19 cellular contexts compared by ENCODE assay signal in the genomic region with DNA sequence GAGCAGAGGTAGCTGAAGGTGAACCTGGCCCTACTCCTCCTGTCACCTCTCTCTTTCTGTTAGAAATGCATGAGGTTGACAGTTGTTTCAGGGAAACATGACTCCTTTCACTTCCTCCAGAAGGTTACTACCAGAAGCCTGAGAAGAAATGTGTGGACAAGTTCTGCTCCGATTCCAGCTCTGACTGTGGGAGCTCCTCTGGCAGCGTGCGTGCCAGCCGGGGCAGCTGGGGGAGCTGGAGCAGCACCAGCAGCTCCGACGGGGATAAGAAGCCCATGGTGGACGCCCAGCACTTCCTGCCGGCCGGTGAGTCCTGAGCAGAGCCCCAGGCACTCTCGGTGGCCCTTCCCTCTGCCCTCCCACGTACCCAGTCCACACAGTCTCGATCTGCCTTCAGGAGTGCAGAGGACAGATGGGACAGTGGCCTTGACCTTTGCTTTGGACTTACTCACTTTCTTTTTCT.
DNase-seq lines count a peak whose midpoint lies in the region; ATAC-seq, FAIRE-seq and TF ChIP-seq lines count a peak whose summit lies in the region.
"Had no signal": no experiment of that assay in that cellular context is flagged by ENCODE, and none has a peak within 500 bp of the region (broad histone marks: within the 10 kb centered on the region; RNA-seq: fewer than 3 reads in every experiment).

No MANE protein-coding gene starts in this region.

- H3K27me3 ChIP-seq in pancreas (no peaks in the 10 kb centered on the region), stomach (no peaks in the 10 kb centered on the region)
- H3K27me3 ChIP-seq: foreskin keratinocyte, suprapubic skin had no signal

- peaks cover 7% of the 10 kb centered on the region for H3K4me1 Mint-ChIP-seq in activated T-helper 2 cell treated with anti-CD3 and anti-CD28 coated beads, Interferon-gamma antibody, Interleukin-2, Interleukin-4, amounts not matched to agents 10 μg/mL and 5 μg/mL and 100 μg/mL, durations not matched to agents 14 hours and 24 hours and 36 hours (ENCODE audit: low read depth)

- intact Hi-C loops in activated T-helper 2 cell treated with anti-CD3 and anti-CD28 coated beads, Interferon-gamma antibody, Interleukin-2, Interleukin-4, amounts not matched to agents 10 μg/mL and 5 μg/mL and 100 μg/mL, durations not matched to agents 14 hours and 24 hours and 36 hours (cut with micrococcal nuclease) = no loop called here
- intact Hi-C loops in pancreas (cut with DNase I) (no loop called here), stomach (cut with DNase I; ENCODE audit: low total_unique reads) (no loop called here), posterior vena cava (cut with DNase I) (no loop called here)

- DNase-seq in CD1c-positive myeloid dendritic cell (ENCODE audit: extremely low spot score) (peak; percentile 74), pancreas (no peak), stomach (no peak), posterior vena cava (ENCODE audit: low spot score) (no peak)
- DNase-seq in activated T-helper 2 cell treated with anti-CD3 and anti-CD28 coated beads, Interferon-gamma antibody, Interleukin-2, Interleukin-4, amounts not matched to agents 10 μg/mL and 5 μg/mL and 100 μg/mL, durations not matched to agents 14 hours and 24 hours and 36 hours (ENCODE audit: low spot score) = no peak
- DNase-seq in stimulated activated CD4-positive, alpha-beta T cell treated with anti-CD3 and anti-CD28 coated beads, Interleukin-2, amount 100 ng/mL, for 24 hours = no peak
- DNase-seq: activated effector memory CD4-positive, alpha-beta T cell treated with anti-CD3 and anti-CD28 coated beads, Interleukin-2, amount 50 U/mL, for 16 hours; CD8-positive, alpha-beta T cell; central memory CD4-positive, alpha-beta T cell; foreskin keratinocyte; HCEC 1CT; NCI-H446; PC-9; small intestine; SW 1271 had no signal

- no peaks in the 10 kb centered on the region for H3K27me3 Mint-ChIP-seq in activated T-helper 2 cell treated with anti-CD3 and anti-CD28 coated beads, Interferon-gamma antibody, Interleukin-2, Interleukin-4, amounts not matched to agents 10 μg/mL and 5 μg/mL and 100 μg/mL, durations not matched to agents 14 hours and 24 hours and 36 hours (ENCODE audit: low read depth)

- TF ChIP-seq EP300 in stomach (IDR thresholded peaks at IDR 0.05) = no peak

- peak; percentile 55 for ATAC-seq in HG02870 (IDR thresholded peaks at IDR 0.05; ENCODE audit: unreplicated experiment)
- ATAC-seq in pancreas = peak in 3 of 4 donors; percentile 11 to 21 (median 16)
- ATAC-seq in HG03521 (IDR thresholded peaks at IDR 0.05; ENCODE audit: unreplicated experiment) = no peak
- ATAC-seq: CD8-positive, alpha-beta T cell; foreskin keratinocyte; K562 had no signal

- TF ChIP-seq CTCF in pancreas (IDR thresholded peaks at IDR 0.05) (no peak), stomach (IDR thresholded peaks at IDR 0.05) (no peak)

- H3K27ac ChIP-seq in pancreas (no peak overlapping the region), stomach (no peak overlapping the region)
- H3K27ac ChIP-seq: foreskin keratinocyte, PC-9, suprapubic skin had no signal

- TF ChIP-seq POLR2A in stomach (IDR thresholded peaks at IDR 0.05) = no peak

- no peak overlapping the region for H3K4me3 ChIP-seq in pancreas
- no peak overlapping the region for H3K4me3 ChIP-seq in stomach
- H3K4me3 ChIP-seq: K562, PC-9, suprapubic skin had no signal

- no peak for FAIRE-seq in pancreas (lab: Jason Lieb, UNC)
- FAIRE-seq: K562, small intestine had no signal

- H3K36me3 ChIP-seq in pancreas (peaks cover 2 to 68% (median 25%) of the 10 kb centered on the region in 3 donors), stomach (peaks cover 44 to 95% (median 83%) of the 10 kb centered on the region in 4 donors)

- H3K9me3 Mint-ChIP-seq in activated T-helper 2 cell treated with anti-CD3 and anti-CD28 coated beads, Interferon-gamma antibody, Interleukin-2, Interleukin-4, amounts not matched to agents 10 μg/mL and 5 μg/mL and 100 μg/mL, durations not matched to agents 14 hours and 24 hours and 36 hours = no peaks in the 10 kb centered on the region
- H3K9me3 Mint-ChIP-seq: CD8-positive, alpha-beta T cell had no signal

- H3K9me3 ChIP-seq in pancreas (no peaks in the 10 kb centered on the region), stomach (no peaks in the 10 kb centered on the region)
- H3K9me3 ChIP-seq: suprapubic skin had no signal

- H3K4me1 ChIP-seq in pancreas (no peaks in the 10 kb centered on the region), stomach (no peaks in the 10 kb centered on the region)
- H3K4me1 ChIP-seq: foreskin keratinocyte, suprapubic skin had no signal

- 60 to 62% methylated on average over 12 of the region's 12 CpGs for WGBS in pancreas, 2 donors
- WGBS in stomach, 5 donors = 62 to 84% (median 82%) methylated on average over 12 of the region's 12 CpGs

- peaks cover 68% of the 10 kb centered on the region for H3K36me3 Mint-ChIP-seq in activated T-helper 2 cell treated with anti-CD3 and anti-CD28 coated beads, Interferon-gamma antibody, Interleukin-2, Interleukin-4, amounts not matched to agents 10 μg/mL and 5 μg/mL and 100 μg/mL, durations not matched to agents 14 hours and 24 hours and 36 hours (ENCODE audit: low read depth)

- H3K4me3 Mint-ChIP-seq in activated T-helper 2 cell treated with anti-CD3 and anti-CD28 coated beads, Interferon-gamma antibody, Interleukin-2, Interleukin-4, amounts not matched to agents 10 μg/mL and 5 μg/mL and 100 μg/mL, durations not matched to agents 14 hours and 24 hours and 36 hours (ENCODE audit: low read depth) = no peak overlapping the region
- H3K4me3 Mint-ChIP-seq: CD8-positive, alpha-beta T cell had no signal

- peak overlapping the region; percentile 64 for H3K27ac Mint-ChIP-seq in activated T-helper 2 cell treated with anti-CD3 and anti-CD28 coated beads, Interferon-gamma antibody, Interleukin-2, Interleukin-4, amounts not matched to agents 10 μg/mL and 5 μg/mL and 100 μg/mL, durations not matched to agents 14 hours and 24 hours and 36 hours
